Comparison of ENCODE assay signal across 2 cellular contexts in the genomic region with DNA sequence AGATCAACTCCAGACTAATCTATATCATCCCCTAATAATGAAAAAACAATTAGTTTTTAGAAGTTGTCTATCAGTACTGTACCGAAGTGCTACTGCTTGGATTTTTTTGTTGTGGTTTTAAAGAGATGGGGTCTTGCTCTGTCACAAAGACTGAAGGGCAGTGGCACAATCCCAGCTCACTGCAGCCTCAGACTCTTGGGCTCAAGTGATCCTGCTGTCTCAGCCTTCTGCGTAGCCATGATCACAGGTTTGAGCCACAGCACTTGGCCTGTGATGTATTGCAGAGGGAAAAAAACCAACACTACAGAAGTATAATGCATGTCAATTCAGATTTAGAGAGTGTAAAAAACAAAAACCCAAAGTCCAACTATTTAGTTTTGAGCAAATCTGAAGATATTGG.
TF ChIP-seq lines count a peak whose summit lies in the region.

No MANE protein-coding gene starts in this region.

TF ChIP-seq in GM23338, 12 proteins besides CTCF, POLR2A, EP300 and RAD21 (continued from another document):
- TF ChIP-seq, protein P1, sequence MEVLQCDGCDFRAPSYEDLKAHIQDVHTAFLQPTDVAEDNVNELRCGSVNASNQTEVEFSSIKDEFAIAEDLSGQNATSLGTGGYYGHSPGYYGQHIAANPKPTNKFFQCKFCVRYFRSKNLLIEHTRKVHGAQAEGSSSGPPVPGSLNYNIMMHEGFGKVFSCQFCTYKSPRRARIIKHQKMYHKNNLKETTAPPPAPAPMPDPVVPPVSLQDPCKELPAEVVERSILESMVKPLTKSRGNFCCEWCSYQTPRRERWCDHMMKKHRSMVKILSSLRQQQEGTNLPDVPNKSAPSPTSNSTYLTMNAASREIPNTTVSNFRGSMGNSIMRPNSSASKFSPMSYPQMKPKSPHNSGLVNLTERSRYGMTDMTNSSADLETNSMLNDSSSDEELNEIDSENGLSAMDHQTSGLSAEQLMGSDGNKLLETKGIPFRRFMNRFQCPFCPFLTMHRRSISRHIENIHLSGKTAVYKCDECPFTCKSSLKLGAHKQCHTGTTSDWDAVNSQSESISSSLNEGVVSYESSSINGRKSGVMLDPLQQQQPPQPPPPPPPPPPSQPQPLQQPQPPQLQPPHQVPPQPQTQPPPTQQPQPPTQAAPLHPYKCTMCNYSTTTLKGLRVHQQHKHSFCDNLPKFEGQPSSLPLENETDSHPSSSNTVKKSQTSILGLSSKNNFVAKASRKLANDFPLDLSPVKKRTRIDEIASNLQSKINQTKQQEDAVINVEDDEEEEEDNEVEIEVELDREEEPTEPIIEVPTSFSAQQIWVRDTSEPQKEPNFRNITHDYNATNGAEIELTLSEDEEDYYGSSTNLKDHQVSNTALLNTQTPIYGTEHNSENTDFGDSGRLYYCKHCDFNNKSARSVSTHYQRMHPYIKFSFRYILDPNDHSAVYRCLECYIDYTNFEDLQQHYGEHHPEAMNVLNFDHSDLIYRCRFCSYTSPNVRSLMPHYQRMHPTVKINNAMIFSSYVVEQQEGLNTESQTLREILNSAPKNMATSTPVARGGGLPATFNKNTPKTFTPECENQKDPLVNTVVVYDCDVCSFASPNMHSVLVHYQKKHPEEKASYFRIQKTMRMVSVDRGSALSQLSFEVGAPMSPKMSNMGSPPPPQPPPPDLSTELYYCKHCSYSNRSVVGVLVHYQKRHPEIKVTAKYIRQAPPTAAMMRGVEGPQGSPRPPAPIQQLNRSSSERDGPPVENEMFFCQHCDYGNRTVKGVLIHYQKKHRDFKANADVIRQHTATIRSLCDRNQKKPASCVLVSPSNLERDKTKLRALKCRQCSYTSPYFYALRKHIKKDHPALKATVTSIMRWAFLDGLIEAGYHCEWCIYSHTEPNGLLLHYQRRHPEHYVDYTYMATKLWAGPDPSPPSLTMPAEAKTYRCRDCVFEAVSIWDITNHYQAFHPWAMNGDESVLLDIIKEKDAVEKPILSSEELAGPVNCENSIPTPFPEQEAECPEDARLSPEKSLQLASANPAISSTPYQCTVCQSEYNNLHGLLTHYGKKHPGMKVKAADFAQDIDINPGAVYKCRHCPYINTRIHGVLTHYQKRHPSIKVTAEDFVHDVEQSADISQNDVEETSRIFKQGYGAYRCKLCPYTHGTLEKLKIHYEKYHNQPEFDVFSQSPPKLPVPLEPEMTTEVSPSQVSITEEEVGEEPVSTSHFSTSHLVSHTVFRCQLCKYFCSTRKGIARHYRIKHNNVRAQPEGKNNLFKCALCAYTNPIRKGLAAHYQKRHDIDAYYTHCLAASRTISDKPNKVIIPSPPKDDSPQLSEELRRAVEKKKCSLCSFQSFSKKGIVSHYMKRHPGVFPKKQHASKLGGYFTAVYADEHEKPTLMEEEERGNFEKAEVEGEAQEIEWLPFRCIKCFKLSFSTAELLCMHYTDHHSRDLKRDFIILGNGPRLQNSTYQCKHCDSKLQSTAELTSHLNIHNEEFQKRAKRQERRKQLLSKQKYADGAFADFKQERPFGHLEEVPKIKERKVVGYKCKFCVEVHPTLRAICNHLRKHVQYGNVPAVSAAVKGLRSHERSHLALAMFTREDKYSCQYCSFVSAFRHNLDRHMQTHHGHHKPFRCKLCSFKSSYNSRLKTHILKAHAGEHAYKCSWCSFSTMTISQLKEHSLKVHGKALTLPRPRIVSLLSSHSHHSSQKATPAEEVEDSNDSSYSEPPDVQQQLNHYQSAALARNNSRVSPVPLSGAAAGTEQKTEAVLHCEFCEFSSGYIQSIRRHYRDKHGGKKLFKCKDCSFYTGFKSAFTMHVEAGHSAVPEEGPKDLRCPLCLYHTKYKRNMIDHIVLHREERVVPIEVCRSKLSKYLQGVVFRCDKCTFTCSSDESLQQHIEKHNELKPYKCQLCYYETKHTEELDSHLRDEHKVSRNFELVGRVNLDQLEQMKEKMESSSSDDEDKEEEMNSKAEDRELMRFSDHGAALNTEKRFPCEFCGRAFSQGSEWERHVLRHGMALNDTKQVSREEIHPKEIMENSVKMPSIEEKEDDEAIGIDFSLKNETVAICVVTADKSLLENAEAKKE (CRISPR knock-in tag; IDR thresholded peaks at IDR 0.05): no peak
- TF ChIP-seq EZH2 (IDR thresholded peaks at IDR 0.05; ENCODE audit: low read depth, unreplicated experiment) (no peak), ZNF114 (CRISPR knock-in tag; IDR thresholded peaks at IDR 0.05) (no peak), CREB1 (CRISPR knock-in tag; IDR thresholded peaks at IDR 0.05; ENCODE audit: low read depth) (no peak), STAT1 (IDR thresholded peaks at IDR 0.05; ENCODE audit: unreplicated experiment) (no peak), ZNF331 (CRISPR knock-in tag; IDR thresholded peaks at IDR 0.05; ENCODE audit: low read depth) (no peak), JUNB (IDR thresholded peaks at IDR 0.05; ENCODE audit: unreplicated experiment) (no peak), NANOG (IDR thresholded peaks at IDR 0.05; ENCODE audit: borderline replicate concordance) (no peak), POLR2AphosphoS5 (IDR thresholded peaks at IDR 0.05; ENCODE audit: low read depth) (no peak)
- TF ChIP-seq, protein P2, sequence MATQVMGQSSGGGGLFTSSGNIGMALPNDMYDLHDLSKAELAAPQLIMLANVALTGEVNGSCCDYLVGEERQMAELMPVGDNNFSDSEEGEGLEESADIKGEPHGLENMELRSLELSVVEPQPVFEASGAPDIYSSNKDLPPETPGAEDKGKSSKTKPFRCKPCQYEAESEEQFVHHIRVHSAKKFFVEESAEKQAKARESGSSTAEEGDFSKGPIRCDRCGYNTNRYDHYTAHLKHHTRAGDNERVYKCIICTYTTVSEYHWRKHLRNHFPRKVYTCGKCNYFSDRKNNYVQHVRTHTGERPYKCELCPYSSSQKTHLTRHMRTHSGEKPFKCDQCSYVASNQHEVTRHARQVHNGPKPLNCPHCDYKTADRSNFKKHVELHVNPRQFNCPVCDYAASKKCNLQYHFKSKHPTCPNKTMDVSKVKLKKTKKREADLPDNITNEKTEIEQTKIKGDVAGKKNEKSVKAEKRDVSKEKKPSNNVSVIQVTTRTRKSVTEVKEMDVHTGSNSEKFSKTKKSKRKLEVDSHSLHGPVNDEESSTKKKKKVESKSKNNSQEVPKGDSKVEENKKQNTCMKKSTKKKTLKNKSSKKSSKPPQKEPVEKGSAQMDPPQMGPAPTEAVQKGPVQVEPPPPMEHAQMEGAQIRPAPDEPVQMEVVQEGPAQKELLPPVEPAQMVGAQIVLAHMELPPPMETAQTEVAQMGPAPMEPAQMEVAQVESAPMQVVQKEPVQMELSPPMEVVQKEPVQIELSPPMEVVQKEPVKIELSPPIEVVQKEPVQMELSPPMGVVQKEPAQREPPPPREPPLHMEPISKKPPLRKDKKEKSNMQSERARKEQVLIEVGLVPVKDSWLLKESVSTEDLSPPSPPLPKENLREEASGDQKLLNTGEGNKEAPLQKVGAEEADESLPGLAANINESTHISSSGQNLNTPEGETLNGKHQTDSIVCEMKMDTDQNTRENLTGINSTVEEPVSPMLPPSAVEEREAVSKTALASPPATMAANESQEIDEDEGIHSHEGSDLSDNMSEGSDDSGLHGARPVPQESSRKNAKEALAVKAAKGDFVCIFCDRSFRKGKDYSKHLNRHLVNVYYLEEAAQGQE (IDR thresholded peaks at IDR 0.05; ENCODE audit: unreplicated experiment): no peak

TF ChIP-seq in WTC11, 78 proteins besides CTCF, POLR2A, EP300 and RAD21 (continued from another document):
- TF ChIP-seq, protein P3, sequence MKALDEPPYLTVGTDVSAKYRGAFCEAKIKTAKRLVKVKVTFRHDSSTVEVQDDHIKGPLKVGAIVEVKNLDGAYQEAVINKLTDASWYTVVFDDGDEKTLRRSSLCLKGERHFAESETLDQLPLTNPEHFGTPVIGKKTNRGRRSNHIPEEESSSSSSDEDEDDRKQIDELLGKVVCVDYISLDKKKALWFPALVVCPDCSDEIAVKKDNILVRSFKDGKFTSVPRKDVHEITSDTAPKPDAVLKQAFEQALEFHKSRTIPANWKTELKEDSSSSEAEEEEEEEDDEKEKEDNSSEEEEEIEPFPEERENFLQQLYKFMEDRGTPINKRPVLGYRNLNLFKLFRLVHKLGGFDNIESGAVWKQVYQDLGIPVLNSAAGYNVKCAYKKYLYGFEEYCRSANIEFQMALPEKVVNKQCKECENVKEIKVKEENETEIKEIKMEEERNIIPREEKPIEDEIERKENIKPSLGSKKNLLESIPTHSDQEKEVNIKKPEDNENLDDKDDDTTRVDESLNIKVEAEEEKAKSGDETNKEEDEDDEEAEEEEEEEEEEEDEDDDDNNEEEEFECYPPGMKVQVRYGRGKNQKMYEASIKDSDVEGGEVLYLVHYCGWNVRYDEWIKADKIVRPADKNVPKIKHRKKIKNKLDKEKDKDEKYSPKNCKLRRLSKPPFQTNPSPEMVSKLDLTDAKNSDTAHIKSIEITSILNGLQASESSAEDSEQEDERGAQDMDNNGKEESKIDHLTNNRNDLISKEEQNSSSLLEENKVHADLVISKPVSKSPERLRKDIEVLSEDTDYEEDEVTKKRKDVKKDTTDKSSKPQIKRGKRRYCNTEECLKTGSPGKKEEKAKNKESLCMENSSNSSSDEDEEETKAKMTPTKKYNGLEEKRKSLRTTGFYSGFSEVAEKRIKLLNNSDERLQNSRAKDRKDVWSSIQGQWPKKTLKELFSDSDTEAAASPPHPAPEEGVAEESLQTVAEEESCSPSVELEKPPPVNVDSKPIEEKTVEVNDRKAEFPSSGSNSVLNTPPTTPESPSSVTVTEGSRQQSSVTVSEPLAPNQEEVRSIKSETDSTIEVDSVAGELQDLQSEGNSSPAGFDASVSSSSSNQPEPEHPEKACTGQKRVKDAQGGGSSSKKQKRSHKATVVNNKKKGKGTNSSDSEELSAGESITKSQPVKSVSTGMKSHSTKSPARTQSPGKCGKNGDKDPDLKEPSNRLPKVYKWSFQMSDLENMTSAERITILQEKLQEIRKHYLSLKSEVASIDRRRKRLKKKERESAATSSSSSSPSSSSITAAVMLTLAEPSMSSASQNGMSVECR (CRISPR knock-in tag; IDR thresholded peaks at IDR 0.05; ENCODE audit: borderline replicate concordance): no peak
- TF ChIP-seq JUN (CRISPR knock-in tag; IDR thresholded peaks at IDR 0.05): no peak
- TF ChIP-seq, protein P4, sequence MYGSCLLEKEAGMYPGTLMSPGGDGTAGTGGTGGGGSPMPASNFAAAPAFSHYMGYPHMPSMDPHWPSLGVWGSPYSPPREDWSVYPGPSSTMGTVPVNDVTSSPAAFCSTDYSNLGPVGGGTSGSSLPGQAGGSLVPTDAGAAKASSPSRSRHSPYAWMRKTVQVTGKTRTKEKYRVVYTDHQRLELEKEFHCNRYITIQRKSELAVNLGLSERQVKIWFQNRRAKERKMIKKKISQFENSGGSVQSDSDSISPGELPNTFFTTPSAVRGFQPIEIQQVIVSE (CRISPR knock-in tag; IDR thresholded peaks at IDR 0.05; ENCODE audit: borderline replicate concordance): no peak
- no peak for TF ChIP-seq GTF2I (CRISPR knock-in tag; conservative IDR thresholded peaks at IDR 0.05)
- no peak for TF ChIP-seq JAZF1 (CRISPR knock-in tag; IDR thresholded peaks at IDR 0.05)
- no peak for TF ChIP-seq ZNF396 (CRISPR knock-in tag; IDR thresholded peaks at IDR 0.05; ENCODE audit: borderline replicate concordance)
- no peak for TF ChIP-seq FOXP1 (CRISPR knock-in tag; IDR thresholded peaks at IDR 0.05; ENCODE audit: borderline replicate concordance)
- TF ChIP-seq, protein P5, sequence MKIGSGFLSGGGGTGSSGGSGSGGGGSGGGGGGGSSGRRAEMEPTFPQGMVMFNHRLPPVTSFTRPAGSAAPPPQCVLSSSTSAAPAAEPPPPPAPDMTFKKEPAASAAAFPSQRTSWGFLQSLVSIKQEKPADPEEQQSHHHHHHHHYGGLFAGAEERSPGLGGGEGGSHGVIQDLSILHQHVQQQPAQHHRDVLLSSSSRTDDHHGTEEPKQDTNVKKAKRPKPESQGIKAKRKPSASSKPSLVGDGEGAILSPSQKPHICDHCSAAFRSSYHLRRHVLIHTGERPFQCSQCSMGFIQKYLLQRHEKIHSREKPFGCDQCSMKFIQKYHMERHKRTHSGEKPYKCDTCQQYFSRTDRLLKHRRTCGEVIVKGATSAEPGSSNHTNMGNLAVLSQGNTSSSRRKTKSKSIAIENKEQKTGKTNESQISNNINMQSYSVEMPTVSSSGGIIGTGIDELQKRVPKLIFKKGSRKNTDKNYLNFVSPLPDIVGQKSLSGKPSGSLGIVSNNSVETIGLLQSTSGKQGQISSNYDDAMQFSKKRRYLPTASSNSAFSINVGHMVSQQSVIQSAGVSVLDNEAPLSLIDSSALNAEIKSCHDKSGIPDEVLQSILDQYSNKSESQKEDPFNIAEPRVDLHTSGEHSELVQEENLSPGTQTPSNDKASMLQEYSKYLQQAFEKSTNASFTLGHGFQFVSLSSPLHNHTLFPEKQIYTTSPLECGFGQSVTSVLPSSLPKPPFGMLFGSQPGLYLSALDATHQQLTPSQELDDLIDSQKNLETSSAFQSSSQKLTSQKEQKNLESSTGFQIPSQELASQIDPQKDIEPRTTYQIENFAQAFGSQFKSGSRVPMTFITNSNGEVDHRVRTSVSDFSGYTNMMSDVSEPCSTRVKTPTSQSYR (CRISPR knock-in tag; IDR thresholded peaks at IDR 0.05): no peak
- TF ChIP-seq ZNF423 (CRISPR knock-in tag; IDR thresholded peaks at IDR 0.05): no peak
- TF ChIP-seq, protein P6, sequence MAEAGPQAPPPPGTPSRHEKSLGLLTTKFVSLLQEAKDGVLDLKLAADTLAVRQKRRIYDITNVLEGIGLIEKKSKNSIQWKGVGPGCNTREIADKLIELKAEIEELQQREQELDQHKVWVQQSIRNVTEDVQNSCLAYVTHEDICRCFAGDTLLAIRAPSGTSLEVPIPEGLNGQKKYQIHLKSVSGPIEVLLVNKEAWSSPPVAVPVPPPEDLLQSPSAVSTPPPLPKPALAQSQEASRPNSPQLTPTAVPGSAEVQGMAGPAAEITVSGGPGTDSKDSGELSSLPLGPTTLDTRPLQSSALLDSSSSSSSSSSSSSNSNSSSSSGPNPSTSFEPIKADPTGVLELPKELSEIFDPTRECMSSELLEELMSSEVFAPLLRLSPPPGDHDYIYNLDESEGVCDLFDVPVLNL (CRISPR knock-in tag; IDR thresholded peaks at IDR 0.05; ENCODE audit: borderline replicate concordance, low read depth): no peak
- TF ChIP-seq GRHL2 (CRISPR knock-in tag; IDR thresholded peaks at IDR 0.05; ENCODE audit: insufficient replicate concordance, severe bottlenecking): no peak
- no peak for TF ChIP-seq ZNF121 (CRISPR knock-in tag; IDR thresholded peaks at IDR 0.05)
- TF ChIP-seq ZNF416 (CRISPR knock-in tag; IDR thresholded peaks at IDR 0.05): no peak
